Comparison of ENCODE assay signal across 2 cellular contexts in the genomic region with DNA sequence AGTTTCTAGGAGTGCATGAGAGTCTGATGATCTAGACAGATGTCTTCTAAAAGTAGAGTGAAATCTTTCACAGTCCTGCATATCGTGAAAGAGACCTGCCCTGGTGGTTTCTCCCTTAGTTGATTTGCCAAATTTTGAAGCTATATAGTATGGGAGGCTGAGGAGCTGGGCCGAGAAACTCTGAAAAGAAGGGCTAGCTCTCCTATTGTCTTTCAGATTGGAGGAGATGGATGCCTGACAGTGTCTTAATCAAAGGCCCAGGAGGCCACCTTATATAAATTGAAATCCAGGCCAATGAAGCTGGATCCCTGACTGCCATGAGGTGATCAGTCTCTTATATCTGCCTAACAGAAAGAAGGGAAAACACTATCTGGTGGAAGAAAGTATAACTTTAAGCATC.
TF ChIP-seq lines count a peak whose summit lies in the region.

No MANE protein-coding gene starts in this region.

TF ChIP-seq in GM23338, 12 proteins besides CTCF, POLR2A, EP300 and RAD21 (continues in another document):
- TF ChIP-seq ZNF331 (CRISPR knock-in tag; IDR thresholded peaks at IDR 0.05; ENCODE audit: low read depth): no peak
- TF ChIP-seq NANOG (IDR thresholded peaks at IDR 0.05; ENCODE audit: borderline replicate concordance): no peak
- no peak for TF ChIP-seq JUNB (IDR thresholded peaks at IDR 0.05; ENCODE audit: unreplicated experiment)
- no peak for TF ChIP-seq ZNF462 (CRISPR knock-in tag; IDR thresholded peaks at IDR 0.05)
- no peak for TF ChIP-seq EZH2 (IDR thresholded peaks at IDR 0.05; ENCODE audit: low read depth, unreplicated experiment)
- no peak for TF ChIP-seq ZNF114 (CRISPR knock-in tag; IDR thresholded peaks at IDR 0.05)
- no peak for TF ChIP-seq EZH2phosphoT487 (IDR thresholded peaks at IDR 0.05; ENCODE audit: unreplicated experiment)
- TF ChIP-seq, protein P1, sequence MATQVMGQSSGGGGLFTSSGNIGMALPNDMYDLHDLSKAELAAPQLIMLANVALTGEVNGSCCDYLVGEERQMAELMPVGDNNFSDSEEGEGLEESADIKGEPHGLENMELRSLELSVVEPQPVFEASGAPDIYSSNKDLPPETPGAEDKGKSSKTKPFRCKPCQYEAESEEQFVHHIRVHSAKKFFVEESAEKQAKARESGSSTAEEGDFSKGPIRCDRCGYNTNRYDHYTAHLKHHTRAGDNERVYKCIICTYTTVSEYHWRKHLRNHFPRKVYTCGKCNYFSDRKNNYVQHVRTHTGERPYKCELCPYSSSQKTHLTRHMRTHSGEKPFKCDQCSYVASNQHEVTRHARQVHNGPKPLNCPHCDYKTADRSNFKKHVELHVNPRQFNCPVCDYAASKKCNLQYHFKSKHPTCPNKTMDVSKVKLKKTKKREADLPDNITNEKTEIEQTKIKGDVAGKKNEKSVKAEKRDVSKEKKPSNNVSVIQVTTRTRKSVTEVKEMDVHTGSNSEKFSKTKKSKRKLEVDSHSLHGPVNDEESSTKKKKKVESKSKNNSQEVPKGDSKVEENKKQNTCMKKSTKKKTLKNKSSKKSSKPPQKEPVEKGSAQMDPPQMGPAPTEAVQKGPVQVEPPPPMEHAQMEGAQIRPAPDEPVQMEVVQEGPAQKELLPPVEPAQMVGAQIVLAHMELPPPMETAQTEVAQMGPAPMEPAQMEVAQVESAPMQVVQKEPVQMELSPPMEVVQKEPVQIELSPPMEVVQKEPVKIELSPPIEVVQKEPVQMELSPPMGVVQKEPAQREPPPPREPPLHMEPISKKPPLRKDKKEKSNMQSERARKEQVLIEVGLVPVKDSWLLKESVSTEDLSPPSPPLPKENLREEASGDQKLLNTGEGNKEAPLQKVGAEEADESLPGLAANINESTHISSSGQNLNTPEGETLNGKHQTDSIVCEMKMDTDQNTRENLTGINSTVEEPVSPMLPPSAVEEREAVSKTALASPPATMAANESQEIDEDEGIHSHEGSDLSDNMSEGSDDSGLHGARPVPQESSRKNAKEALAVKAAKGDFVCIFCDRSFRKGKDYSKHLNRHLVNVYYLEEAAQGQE (IDR thresholded peaks at IDR 0.05; ENCODE audit: unreplicated experiment): no peak
- TF ChIP-seq, protein P2, sequence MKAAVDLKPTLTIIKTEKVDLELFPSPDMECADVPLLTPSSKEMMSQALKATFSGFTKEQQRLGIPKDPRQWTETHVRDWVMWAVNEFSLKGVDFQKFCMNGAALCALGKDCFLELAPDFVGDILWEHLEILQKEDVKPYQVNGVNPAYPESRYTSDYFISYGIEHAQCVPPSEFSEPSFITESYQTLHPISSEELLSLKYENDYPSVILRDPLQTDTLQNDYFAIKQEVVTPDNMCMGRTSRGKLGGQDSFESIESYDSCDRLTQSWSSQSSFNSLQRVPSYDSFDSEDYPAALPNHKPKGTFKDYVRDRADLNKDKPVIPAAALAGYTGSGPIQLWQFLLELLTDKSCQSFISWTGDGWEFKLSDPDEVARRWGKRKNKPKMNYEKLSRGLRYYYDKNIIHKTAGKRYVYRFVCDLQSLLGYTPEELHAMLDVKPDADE (IDR thresholded peaks at IDR 0.05): no peak
- TF ChIP-seq CREB1 (CRISPR knock-in tag; IDR thresholded peaks at IDR 0.05; ENCODE audit: low read depth): no peak

TF ChIP-seq in H1, 55 proteins besides CTCF, POLR2A, EP300 and RAD21:
- TF ChIP-seq ZNF274 (IDR thresholded peaks at IDR 0.05; ENCODE audit: borderline replicate concordance, extremely low read depth, low read length): no peak
- no peak for TF ChIP-seq SUZ12 (IDR thresholded peaks at IDR 0.05; ENCODE audit: low read length)
- TF ChIP-seq YY1 (IDR thresholded peaks at IDR 0.05; ENCODE audit: low read depth, low read length): no peak
- TF ChIP-seq, protein P3, sequence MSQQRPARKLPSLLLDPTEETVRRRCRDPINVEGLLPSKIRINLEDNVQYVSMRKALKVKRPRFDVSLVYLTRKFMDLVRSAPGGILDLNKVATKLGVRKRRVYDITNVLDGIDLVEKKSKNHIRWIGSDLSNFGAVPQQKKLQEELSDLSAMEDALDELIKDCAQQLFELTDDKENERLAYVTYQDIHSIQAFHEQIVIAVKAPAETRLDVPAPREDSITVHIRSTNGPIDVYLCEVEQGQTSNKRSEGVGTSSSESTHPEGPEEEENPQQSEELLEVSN (IDR thresholded peaks at IDR 0.05): no peak
